In the genomic region with DNA sequence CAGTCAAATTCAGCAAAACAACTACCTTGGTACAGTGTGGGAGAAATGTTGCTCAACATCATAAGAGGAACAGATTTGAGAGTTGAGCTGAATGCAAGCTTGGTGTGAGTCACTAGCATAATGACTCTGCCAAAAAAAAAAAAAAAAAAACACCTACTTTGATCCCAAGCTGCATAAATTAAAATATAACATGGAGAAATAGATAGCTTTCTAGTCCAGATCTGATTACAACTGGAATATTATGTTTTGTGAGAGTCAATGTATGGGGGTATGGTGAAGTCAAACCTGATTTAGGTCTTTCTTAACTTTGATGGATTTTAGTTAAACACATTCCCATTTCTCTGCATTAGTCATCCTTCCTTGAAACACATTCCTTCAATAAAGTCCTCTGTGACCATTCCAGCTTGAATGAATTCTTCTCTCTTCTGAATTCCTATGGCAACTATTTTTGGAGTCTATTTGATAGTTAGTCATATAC, we compare ENCODE assay signal across 11 cellular contexts.
DNase-seq lines count a peak whose midpoint lies in the region; ATAC-seq and TF ChIP-seq lines count a peak whose summit lies in the region.
"Had no signal": no experiment of that assay in that cellular context is flagged by ENCODE, and none has a peak within 500 bp of the region (broad histone marks: within the 10 kb centered on the region; RNA-seq: fewer than 3 reads in every experiment).

No MANE protein-coding gene starts in this region.

- intact Hi-C loops in IMR-90 (cut with micrococcal nuclease) (no loop called here), body of pancreas (cut with DNase I) (no loop called here), left lung (cut with DNase I) (no loop called here), spleen (cut with DNase I; ENCODE audit: low total_unique reads) (no loop called here)

- no peak overlapping the region for H3K18ac ChIP-seq in IMR-90 (ENCODE audit: low read depth, low read length)

- H3K4me1 ChIP-seq in IMR-90 (ENCODE audit: control insufficient read depth, insufficient read depth, low read length) (peaks cover 11% of the 10 kb centered on the region), body of pancreas (no peaks in the 10 kb centered on the region), left lung (no peaks in the 10 kb centered on the region), spleen (no peaks in the 10 kb centered on the region)

- no peaks in the 10 kb centered on the region; the same call in 1 of the 2 replicates for H3K9me3 ChIP-seq in IMR-90 (ENCODE audit: control insufficient read depth, insufficient read depth, low read length)
- no peaks in the 10 kb centered on the region for H3K9me3 ChIP-seq in body of pancreas
- H3K9me3 ChIP-seq in left lung = no peaks in the 10 kb centered on the region
- H3K9me3 ChIP-seq in spleen = peaks cover 0 to 15% (median 1%) of the 10 kb centered on the region in 8 donors

- H3K14ac ChIP-seq in IMR-90 (replicated peaks; ENCODE audit: low read depth, low read length) = no peak overlapping the region

- H3K4me3 ChIP-seq in IMR-90 (ENCODE audit: insufficient read depth, low read depth, low read length) (no peak overlapping the region), body of pancreas (no peak overlapping the region), left lung (no peak overlapping the region), spleen (no peak overlapping the region)

- no peak for TF ChIP-seq CTCF in IMR-90 (conservative IDR thresholded peaks at IDR 0.05; ENCODE audit: low read depth, low read length)
- no peak for TF ChIP-seq CTCF in body of pancreas (IDR thresholded peaks at IDR 0.05)
- no peak for TF ChIP-seq CTCF in left lung (IDR thresholded peaks at IDR 0.05)
- no peak for TF ChIP-seq CTCF in spleen (IDR thresholded peaks at IDR 0.05 in 8 of 11, conservative IDR thresholded peaks at IDR 0.05 in 3 of 11)

- H2BK5ac ChIP-seq in IMR-90 (ENCODE audit: low read depth, low read length, poor library complexity, severe bottlenecking) = peak overlapping the region; percentile 85

- no peak overlapping the region for H2BK120ac ChIP-seq in IMR-90 (ENCODE audit: low read depth, low read length)

- no peak overlapping the region for H2AK5ac ChIP-seq in IMR-90 (ENCODE audit: low read depth, low read length)

- H2BK20ac ChIP-seq in IMR-90 (ENCODE audit: low read depth, low read length) = no peak overlapping the region

- H4K5ac ChIP-seq in IMR-90 (ENCODE audit: low read depth, low read length) = no peak overlapping the region

- CTCF ChIA-PET in IMR-90 (lab: Yijun Ruan, JAX) = interaction anchor here (0.6 kb wide), 2 partner anchors 493 to 1370 kb away, joined by 3 read pairs; no protein-coding TSS in a partner anchor

- no peak for TF ChIP-seq POLR2A in IMR-90 (IDR thresholded peaks at IDR 0.05; ENCODE audit: low read depth, low read length)
- TF ChIP-seq POLR2A in body of pancreas (IDR thresholded peaks at IDR 0.05) = no peak
- no peak for TF ChIP-seq POLR2A in spleen (IDR thresholded peaks at IDR 0.05)

- in situ Hi-C loops in IMR-90 (cut with MboI; ENCODE audit: low sequenced_read_pairs) = no loop called here

- H3K36me3 ChIP-seq in IMR-90 (ENCODE audit: control insufficient read depth, insufficient read depth, low read length) = peaks cover 4% of the 10 kb centered on the region
- no peaks in the 10 kb centered on the region for H3K36me3 ChIP-seq in body of pancreas (replicated peaks in 1 of 2; ENCODE audit: insufficient read depth in 1 of 2, low read depth in 2 of 2)
- H3K36me3 ChIP-seq in left lung = no peaks in the 10 kb centered on the region
- no peaks in the 10 kb centered on the region for H3K36me3 ChIP-seq in spleen

- H3K9me1 ChIP-seq in IMR-90 (ENCODE audit: insufficient read depth, low read length) = no peaks in the 10 kb centered on the region

- no peak overlapping the region for H4K91ac ChIP-seq in IMR-90 (ENCODE audit: insufficient read depth, low read depth, low read length)

- BruUV-seq in IMR-90 (replicated peaks; lab: Mats Ljungman, UMichigan) = no TSS peak

- H3K4me2 ChIP-seq in IMR-90 (ENCODE audit: low read depth, low read length) = no peak overlapping the region

- H2AFZ ChIP-seq in IMR-90 (replicated peaks; ENCODE audit: low read length, poor library complexity) = no peak overlapping the region

- no peak overlapping the region for H2BK15ac ChIP-seq in IMR-90 (ENCODE audit: low read depth, low read length)

- ATAC-seq in IMR-90 (ENCODE audit: low read depth) (peak; percentile 89), body of pancreas (peak; percentile 56), left lung (peak; percentile 72), GM21576 (IDR thresholded peaks at IDR 0.05; ENCODE audit: unreplicated experiment) (no peak), HG03457 (IDR thresholded peaks at IDR 0.05; ENCODE audit: unreplicated experiment) (no peak)

- no peak overlapping the region for H4K8ac ChIP-seq in IMR-90 (ENCODE audit: low read depth in 2 of 2, low read length in 2 of 2)

- H3K56ac ChIP-seq in IMR-90 (ENCODE audit: extremely low read depth, insufficient read depth, low read length) = no peak overlapping the region

- no peak overlapping the region for H3K4ac ChIP-seq in IMR-90 (ENCODE audit: low read depth, low read length)

- no peak overlapping the region for H3K9ac ChIP-seq in IMR-90 (ENCODE audit: low read depth, low read length)

- peak; percentile 43 for DNase-seq in AG08396 (ENCODE audit: low spot score)
- peak; percentile 90 for DNase-seq in IMR-90
- DNase-seq in body of pancreas = no peak
- DNase-seq in left lung = no peak
- no peak for DNase-seq in Kasumi-1 (lab: John Stamatoyannopoulos, UW)
- DNase-seq in spleen = no peak
- DNase-seq: GOT3, NCI-H510A, substantia nigra had no signal

- H4K20me1 ChIP-seq in IMR-90 (ENCODE audit: insufficient read depth, low read length) = no peaks in the 10 kb centered on the region

- no peak overlapping the region for H3K23ac ChIP-seq in IMR-90 (ENCODE audit: low read depth, low read length)

- dilution Hi-C loops in IMR-90 (cut with HindIII; ENCODE audit: low sequenced_read_pairs, unreplicated experiment) = no loop called here

- no peaks in the 10 kb centered on the region for H3K27me3 ChIP-seq in IMR-90 (ENCODE audit: control insufficient read depth, insufficient read depth, low read length)
- no peaks in the 10 kb centered on the region for H3K27me3 ChIP-seq in body of pancreas
- H3K27me3 ChIP-seq in left lung = no peaks in the 10 kb centered on the region
- H3K27me3 ChIP-seq in spleen (replicated peaks in 1 of 7) = no peaks in the 10 kb centered on the region

- POLR2A ChIA-PET in IMR-90 (lab: Charles Lee; ENCODE audit: unreplicated experiment) = interaction anchor here (0.6 kb wide), 2 partner anchors 8 to 208 kb away, joined by 3 to 6 read pairs; no protein-coding TSS in a partner anchor

- H3K79me1 ChIP-seq in IMR-90 (ENCODE audit: low read depth in 1 of 2, low read length in 2 of 2) = peaks cover 0 to 4% of the 10 kb centered on the region in 2 experiments; a peak in 1 of 4 replicates

- H3K27ac ChIP-seq in IMR-90 (ENCODE audit: insufficient read depth, low read length) (no peak overlapping the region), body of pancreas (no peak overlapping the region), left lung (no peak overlapping the region), spleen (no peak overlapping the region)

- no peak for TF ChIP-seq RAD21 in IMR-90 (IDR thresholded peaks at IDR 0.05; ENCODE audit: low read length)

- H2AK9ac ChIP-seq in IMR-90 (replicated peaks; ENCODE audit: low read depth, low read length, poor library complexity) = no peak overlapping the region

TF ChIP-seq in IMR-90, 13 proteins besides CTCF, POLR2A, EP300 and RAD21:
- TF ChIP-seq FOS (IDR thresholded peaks at IDR 0.05; ENCODE audit: low read depth, low read length) (0 out of 2 replicates have a peak, but pooled peaks have one; percentile 35), NFE2L2 (IDR thresholded peaks at IDR 0.05; ENCODE audit: low read depth, low read length) (peak; percentile 33; the same call in 1 of the 2 replicates), CEBPB (IDR thresholded peaks at IDR 0.05; ENCODE audit: low read depth, low read length) (peak; percentile 96), CHD1 (IDR thresholded peaks at IDR 0.05; ENCODE audit: low read depth, low read length) (no peak), MXI1 (IDR thresholded peaks at IDR 0.05; ENCODE audit: borderline replicate concordance, low read depth, low read length) (no peak)

Comparison
In these comparisons a context has a peak if more than half of its experiments do, and no peak if none do; other contexts are left out.
1. DNase-seq: peak in AG08396 (single experiment) and IMR-90 (single experiment); none in body of pancreas (0 of 4), left lung (0 of 2), Kasumi-1 (0 of 2) and spleen (single experiment).
2. ATAC-seq: peak in IMR-90 (single experiment), body of pancreas (single experiment) and left lung (single experiment); none in GM21576 (single experiment) and HG03457 (single experiment).